11 cellular contexts compared by ENCODE assay signal in the genomic region with DNA sequence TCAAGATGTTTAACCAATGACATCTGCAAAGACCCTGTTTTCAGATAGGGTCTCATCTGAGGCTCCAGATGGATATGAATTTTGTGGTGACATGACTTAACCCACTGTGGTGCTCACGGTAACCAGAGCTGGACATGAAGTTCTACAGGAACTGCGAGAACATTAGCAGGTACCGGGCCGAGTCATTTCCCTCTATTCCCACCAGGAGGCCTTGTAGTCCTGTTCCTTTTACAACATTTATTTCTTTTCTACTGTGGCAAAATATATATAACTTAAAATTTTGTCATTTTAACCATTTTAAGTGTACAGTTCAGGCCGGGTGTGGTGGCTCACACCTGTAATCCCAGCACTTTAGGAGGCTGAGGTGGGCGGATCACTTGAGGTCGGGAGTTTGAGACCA. TPM values are rescaled to one million over a fixed set of nuclear protein-coding genes. Genes with fewer than 3 reads are reported as not detected.
DNase-seq lines count a peak whose midpoint lies in the region; ATAC-seq, FAIRE-seq and TF ChIP-seq lines count a peak whose summit lies in the region.
"Had no signal": no experiment of that assay in that cellular context is flagged by ENCODE, and none has a peak within 500 bp of the region (broad histone marks: within the 10 kb centered on the region; RNA-seq: fewer than 3 reads in every experiment).

No MANE protein-coding gene starts in this region.

- POLR2A ChIA-PET in AG04449 (lab: Yijun Ruan, JAX): no interaction called here

- ATAC-seq in GM21619 (IDR thresholded peaks at IDR 0.05; ENCODE audit: unreplicated experiment) (no peak), HG03457 (IDR thresholded peaks at IDR 0.05; ENCODE audit: unreplicated experiment) (no peak)

- FAIRE-seq in keratinocyte (lab: Jason Lieb, UNC): no peak
- FAIRE-seq: endometrium had no signal

- peak; percentile 37 for TF ChIP-seq CTCF in AG04449 (IDR thresholded peaks at IDR 0.05; ENCODE audit: insufficient read depth, low read length, missing control alignments)
- TF ChIP-seq CTCF in WERI-Rb-1 (IDR thresholded peaks at IDR 0.05; ENCODE audit: low read depth, low read length): peak; percentile 41
- peak; percentile 54 to 55 (median 54) for TF ChIP-seq CTCF in keratinocyte (optimal IDR thresholded peaks at IDR 0.05 in 1 of 3, IDR thresholded peaks at IDR 0.05 in 1 of 3, conservative IDR thresholded peaks at IDR 0.05 in 1 of 3; ENCODE audit: extremely low read depth in 1 of 3, insufficient read depth in 2 of 3, low read length in 3 of 3)

- CTCF ChIA-PET in AG04449 (lab: Yijun Ruan, JAX): interaction anchor here (0.6 to 10.5 kb wide), 6 partner anchors 9 to 197 kb away, joined by 3 to 89 read pairs (median 4); partner anchors contain the start of gene ELAVL3

- dilution Hi-C loops in keratinocyte (cut with MboI; ENCODE audit: extremely low pct_ligation_motif_present, low sequenced_read_pairs): no loop called here

- no peak for DNase-seq in AG04449 (ENCODE audit: low read depth, low spot score)
- DNase-seq in H7: peak; percentile 53
- peak; percentile 20 for DNase-seq in WERI-Rb-1
- no peak for DNase-seq in keratinocyte (ENCODE audit: low read depth, low spot score)
- DNase-seq in midbrain (lab: John Stamatoyannopoulos, UW): no peak
- DNase-seq in T1000 (lab: John Stamatoyannopoulos, UW): no peak
- DNase-seq: activated CD4-positive, alpha-beta T cell treated with anti-CD3 and anti-CD28 coated beads, Interleukin-2, amount 50 U/mL, for 4 hours; occipital lobe had no signal

- no peaks in the 10 kb centered on the region for H4K20me1 ChIP-seq in keratinocyte (ENCODE audit: control insufficient read depth, extremely low read depth, insufficient read depth, low read length)

- no peak overlapping the region for H3K4me2 ChIP-seq in keratinocyte (ENCODE audit: control insufficient read depth, extremely low read depth, insufficient read depth, low read depth, low read length)

- H3K9me3 ChIP-seq in WERI-Rb-1 (ENCODE audit: severe bottlenecking) (no peaks in the 10 kb centered on the region), keratinocyte (ENCODE audit: control insufficient read depth, low read depth, low read length) (no peaks in the 10 kb centered on the region)

- H3K9me1 ChIP-seq in keratinocyte (ENCODE audit: control insufficient read depth, extremely low read depth, insufficient read depth, low read length): no peaks in the 10 kb centered on the region

- no peaks in the 10 kb centered on the region for H3K27me3 ChIP-seq in H7 (ENCODE audit: control insufficient read depth, insufficient read depth, low read length)
- H3K27me3 ChIP-seq in WERI-Rb-1 (ENCODE audit: insufficient read depth, low read depth, severe bottlenecking): no peaks in the 10 kb centered on the region
- H3K27me3 ChIP-seq in keratinocyte (ENCODE audit: control insufficient read depth, extremely low read depth, insufficient read depth, low read length): no peaks in the 10 kb centered on the region

- no peak overlapping the region for H3K9ac ChIP-seq in keratinocyte (ENCODE audit: control insufficient read depth, extremely low read depth, insufficient read depth, low read length)

- no peak overlapping the region for H3K27ac ChIP-seq in WERI-Rb-1
- H3K27ac ChIP-seq in keratinocyte (ENCODE audit: control insufficient read depth, insufficient read depth, low read length): no peak overlapping the region

- no peaks in the 10 kb centered on the region for H3K36me3 ChIP-seq in H7 (replicated peaks; ENCODE audit: control insufficient read depth, insufficient read depth, low read length)
- no peaks in the 10 kb centered on the region for H3K36me3 ChIP-seq in WERI-Rb-1
- H3K36me3 ChIP-seq in keratinocyte (ENCODE audit: control insufficient read depth in 2 of 2, extremely low read depth in 1 of 2, insufficient read depth in 2 of 2, low read length in 2 of 2): no peaks in the 10 kb centered on the region

- no peaks in the 10 kb centered on the region for H3K79me2 ChIP-seq in keratinocyte (ENCODE audit: control insufficient read depth, insufficient read depth, low read length)

- no peak overlapping the region for H2AFZ ChIP-seq in keratinocyte (ENCODE audit: control insufficient read depth, low read length)

- H3K4me3 ChIP-seq in AG04449 (ENCODE audit: low read depth, low read length) (no peak overlapping the region), H7 (ENCODE audit: insufficient read depth, low read depth, low read length) (no peak overlapping the region), WERI-Rb-1 (ENCODE audit: low read depth, low read length) (no peak overlapping the region), keratinocyte (ENCODE audit: control insufficient read depth in 2 of 3, extremely low read depth in 1 of 3, insufficient read depth in 2 of 3, low read depth in 1 of 3, low read length in 3 of 3) (no peak overlapping the region)

- peaks cover under 1% of the 10 kb centered on the region for H3K4me1 ChIP-seq in keratinocyte (ENCODE audit: control insufficient read depth, extremely low read depth, insufficient read depth, low read length)

RNA-seq across cellular contexts. Expression of gene TSPAN16, which starts 7.6 kb away (rescaled TPM):
- not detected in 2 replicates for total RNA-seq in H7 (2014; rRNA removed; shearing (Covaris generic))
- polyA plus RNA-seq in keratinocyte: not detected in 3 replicates
- not detected for polyA plus RNA-seq in keratinocyte (2011; ENCODE audit: low read depth)
- not detected in 2 replicates for polyA plus RNA-seq in keratinocyte (2011; cell fraction: cytosol; rRNA removed)
- not detected in 2 replicates for polyA plus RNA-seq in keratinocyte (2011; cell fraction: nucleus; rRNA removed)
- polyA plus RNA-seq in keratinocyte (2012; ENCODE audit: low replicate concordance): not detected in 2 replicates
- not detected in 3 replicates for polyA minus RNA-seq in keratinocyte
- not detected for polyA minus RNA-seq in keratinocyte (2011; cell fraction: cytosol; rRNA and poly(A)+ RNA removed)
- not detected in 2 replicates for polyA minus RNA-seq in keratinocyte (2011; cell fraction: nucleus; rRNA and poly(A)+ RNA removed)
- total RNA-seq: occipital lobe had no signal

RNA-seq across cellular contexts. Expression of gene DOCK6, which starts 26.0 kb away (rescaled TPM):
- total RNA-seq in H7 (2014; rRNA removed; shearing (Covaris generic)): 26.9 and 33.7 TPM in 2 replicates
- 9.1 to 14.1 TPM (median 13.3 TPM) in 3 replicates for polyA plus RNA-seq in keratinocyte
- 66.5 TPM for polyA plus RNA-seq in keratinocyte (2011; ENCODE audit: low read depth)
- polyA plus RNA-seq in keratinocyte (2011; cell fraction: cytosol; rRNA removed): 8.7 and 17.7 TPM in 2 replicates
- 53.1 and 79.0 TPM in 2 replicates for polyA plus RNA-seq in keratinocyte (2011; cell fraction: nucleus; rRNA removed)
- 25.4 and 50.6 TPM in 2 replicates for polyA plus RNA-seq in keratinocyte (2012; ENCODE audit: low replicate concordance)
- 19.9 to 51.8 TPM (median 25.6 TPM) in 3 replicates for polyA minus RNA-seq in keratinocyte
- 42.6 TPM for polyA minus RNA-seq in keratinocyte (2011; cell fraction: cytosol; rRNA and poly(A)+ RNA removed)
- polyA minus RNA-seq in keratinocyte (2011; cell fraction: nucleus; rRNA and poly(A)+ RNA removed): 35.0 and 36.8 TPM in 2 replicates

RNA-seq across cellular contexts. Expression of gene ANGPTL8, which starts 48.9 kb away (rescaled TPM):
- not detected in 2 replicates for total RNA-seq in H7 (2014; rRNA removed; shearing (Covaris generic))
- polyA plus RNA-seq in keratinocyte: 0.18 TPM in 1 of 3 replicates, not detected in the others
- not detected for polyA plus RNA-seq in keratinocyte (2011; ENCODE audit: low read depth)
- polyA plus RNA-seq in keratinocyte (2011; cell fraction: cytosol; rRNA removed): not detected in 2 replicates
- polyA plus RNA-seq in keratinocyte (2011; cell fraction: nucleus; rRNA removed): not detected in 2 replicates
- not detected in 2 replicates for polyA plus RNA-seq in keratinocyte (2012; ENCODE audit: low replicate concordance)
- polyA minus RNA-seq in keratinocyte: not detected in 3 replicates
- polyA minus RNA-seq in keratinocyte (2011; cell fraction: cytosol; rRNA and poly(A)+ RNA removed): not detected
- polyA minus RNA-seq in keratinocyte (2011; cell fraction: nucleus; rRNA and poly(A)+ RNA removed): not detected in 2 replicates
- total RNA-seq: occipital lobe had no signal

RNA-seq across cellular contexts. Expression of gene RAB3D, which starts 51.1 kb away (rescaled TPM):
- 10.1 and 11.2 TPM in 2 replicates for total RNA-seq in H7 (2014; rRNA removed; shearing (Covaris generic))
- polyA plus RNA-seq in keratinocyte: 63.1 to 99.0 TPM (median 66.0 TPM) in 3 replicates
- 16.6 TPM for polyA plus RNA-seq in keratinocyte (2011; ENCODE audit: low read depth)
- polyA plus RNA-seq in keratinocyte (2011; cell fraction: cytosol; rRNA removed): 58.8 and 83.8 TPM in 2 replicates
- polyA plus RNA-seq in keratinocyte (2011; cell fraction: nucleus; rRNA removed): 50.8 and 62.5 TPM in 2 replicates
- 25.6 and 35.3 TPM in 2 replicates for polyA plus RNA-seq in keratinocyte (2012; ENCODE audit: low replicate concordance)
- 235 to 417 TPM (median 372 TPM) in 3 replicates for polyA minus RNA-seq in keratinocyte
- 95.5 TPM for polyA minus RNA-seq in keratinocyte (2011; cell fraction: cytosol; rRNA and poly(A)+ RNA removed)
- 37.4 and 91.4 TPM in 2 replicates for polyA minus RNA-seq in keratinocyte (2011; cell fraction: nucleus; rRNA and poly(A)+ RNA removed)

RNA-seq across cellular contexts. Expression of gene TMEM205, which starts 57.7 kb away (rescaled TPM):
- 102 and 128 TPM in 2 replicates for total RNA-seq in H7 (2014; rRNA removed; shearing (Covaris generic))
- polyA plus RNA-seq in keratinocyte: 65.5 to 107 TPM (median 91.7 TPM) in 3 replicates
- 11.6 TPM for polyA plus RNA-seq in keratinocyte (2011; ENCODE audit: low read depth)
- polyA plus RNA-seq in keratinocyte (2011; cell fraction: cytosol; rRNA removed): 104 and 173 TPM in 2 replicates
- polyA plus RNA-seq in keratinocyte (2011; cell fraction: nucleus; rRNA removed): 138 and 164 TPM in 2 replicates
- 66.9 and 77.4 TPM in 2 replicates for polyA plus RNA-seq in keratinocyte (2012; ENCODE audit: low replicate concordance)
- polyA minus RNA-seq in keratinocyte: 59.6 to 78.6 TPM (median 77.0 TPM) in 3 replicates
- 63.3 TPM for polyA minus RNA-seq in keratinocyte (2011; cell fraction: cytosol; rRNA and poly(A)+ RNA removed)
- 21.9 and 24.1 TPM in 2 replicates for polyA minus RNA-seq in keratinocyte (2011; cell fraction: nucleus; rRNA and poly(A)+ RNA removed)

Comparison
In these comparisons a context has a peak if more than half of its experiments do, and no peak if none do; other contexts are left out.
1. DNase-seq: peak in H7 (single experiment) and WERI-Rb-1 (single experiment); none in AG04449 (single experiment), keratinocyte (single experiment), midbrain (single experiment) and T1000 (single experiment).
2. Peak in every context shown above with its lines, with median percentiles within 50 percentile points of each other: CTCF ChIP-seq.